Comparison of ENCODE assay signal across 20 cellular contexts in genomic region chr2:168184896-168185513, GRCh38.
A peak's percentile ranks its signal among the peaks of the same experiment; 100 is the strongest.
DNase-seq lines count a peak whose midpoint lies in the region; ATAC-seq and TF ChIP-seq lines count a peak whose summit lies in the region.
"Had no signal": no experiment of that assay in that cellular context is flagged by ENCODE, and none has a peak within 500 bp of the region (broad histone marks: within the 10 kb centered on the region; RNA-seq: fewer than 3 reads in every experiment).

No MANE protein-coding gene starts in this region.

- POLR2A ChIA-PET in PC-9 (lab: Charles Lee; ENCODE audit: unreplicated experiment) = no interaction called here

- no peak for ATAC-seq in GM18907 (IDR thresholded peaks at IDR 0.05; ENCODE audit: unreplicated experiment)
- ATAC-seq: effector memory CD8-positive, alpha-beta T cell; left lobe of liver had no signal

- H3F3A ChIP-seq in PC-9 (ENCODE audit: insufficient read depth, low read depth) = peaks cover 43% of the 10 kb centered on the region

- H4K20me1 ChIP-seq in PC-9 (ENCODE audit: insufficient read depth) = no peaks in the 10 kb centered on the region

- no peaks in the 10 kb centered on the region for H3K27me3 ChIP-seq in PC-9 (ENCODE audit: insufficient read depth, low read depth)
- H3K27me3 ChIP-seq: Peyer's patch, sigmoid colon had no signal

- H3K79me2 ChIP-seq in PC-9 (ENCODE audit: low read depth) = peaks cover 91% of the 10 kb centered on the region

- H3K27me3 Mint-ChIP-seq in immature natural killer cell (ENCODE audit: low read depth in 3 of 3) = peaks cover 0 to 2% (median 0%) of the 10 kb centered on the region in 3 donors
- H3K27me3 Mint-ChIP-seq: activated CD4-positive, alpha-beta T cell treated with anti-CD3 and anti-CD28 coated beads, Interleukin-2, amount 10 ng/mL, durations not matched to agents 24 days and 14 days; effector memory CD8-positive, alpha-beta T cell had no signal

- peak overlapping the region; percentile 39; the same call in 1 of the 2 replicates for H3K4me2 ChIP-seq in PC-9
- H3K4me2 ChIP-seq: KMS-11 had no signal

- H3K36me3 Mint-ChIP-seq in immature natural killer cell = peaks cover 0 to 8% (median 0%) of the 10 kb centered on the region in 3 donors

- peak overlapping the region in 1 of 5 donors; percentile 19 for H3K4me3 Mint-ChIP-seq in immature natural killer cell
- H3K4me3 Mint-ChIP-seq: activated CD4-positive, alpha-beta T cell treated with anti-CD3 and anti-CD28 coated beads, Interleukin-2, amount 10 ng/mL, durations not matched to agents 24 days and 14 days; effector memory CD8-positive, alpha-beta T cell had no signal

- H3K9me3 ChIP-seq in PC-9 (ENCODE audit: insufficient read depth, low read depth) = no peaks in the 10 kb centered on the region
- H3K9me3 ChIP-seq: Peyer's patch, sigmoid colon had no signal

- no peak for TF ChIP-seq CTCF in PC-9 (conservative IDR thresholded peaks at IDR 0.05)

- no peak overlapping the region for H3K4me3 ChIP-seq in PC-9
- H3K4me3 ChIP-seq: Peyer's patch, sigmoid colon had no signal

- H3K27ac Mint-ChIP-seq in immature natural killer cell = peak overlapping the region; percentile 8 to 60 (median 42)
- H3K27ac Mint-ChIP-seq: activated CD4-positive, alpha-beta T cell treated with anti-CD3 and anti-CD28 coated beads, Interleukin-2, amount 10 ng/mL, durations not matched to agents 24 days and 14 days had no signal

- CTCF ChIA-PET in PC-9 (lab: Charles Lee) = no interaction called here

- no TSS peak for BruUV-seq in PC-9 (replicated peaks; lab: Mats Ljungman, UMichigan)

- DNase-seq in A172 (ENCODE audit: low spot score) = peak; percentile 30
- DNase-seq in GM03348 (ENCODE audit: low spot score) = peak; percentile 21
- DNase-seq in PC-9 = peak in 1 of 2 experiments; percentile 63
- no peak for DNase-seq in immature natural killer cell
- DNase-seq in cerebellar cortex (ENCODE audit: low spot score) = no peak
- DNase-seq in NCI-H146 treated with DMSO at 0.1 percent for 48 hours (lab: John Stamatoyannopoulos, UW; ENCODE audit: unreplicated experiment) = no peak
- DNase-seq in activated CD4-positive, alpha-beta T cell treated with anti-CD3 and anti-CD28 coated beads, Interleukin-2, amount 50 U/mL, for 48 hours = no peak
- DNase-seq: activated CD4-positive, alpha-beta T cell treated with anti-CD3 and anti-CD28 coated beads, Interleukin-2, amount 10 ng/mL, durations not matched to agents 24 days and 14 days; activated CD8-positive, alpha-beta memory T cell treated with anti-CD3 and anti-CD28 coated beads, Interleukin-2, amount 50 U/mL, for 4 hours; activated effector memory CD4-positive, alpha-beta T cell treated with Interleukin-2 at 50 U/mL for 16 hours; caudate nucleus; effector memory CD8-positive, alpha-beta T cell; H7; NCI-H2171 treated with DMSO at 0.1 percent for 48 hours; Peyer's patch; sigmoid colon; stimulated activated CD4-positive, alpha-beta T cell treated with anti-CD3 and anti-CD28 coated beads, Interleukin-2, amount 100 ng/mL, for 24 hours had no signal

- peaks cover 82 to 98% of the 10 kb centered on the region in 2 donors for H3K4me1 Mint-ChIP-seq in immature natural killer cell

- H3K36me3 ChIP-seq in PC-9 (ENCODE audit: low read depth) = 0 out of 2 replicates have a peak, but pooled peaks cover 4% of the 10 kb centered on the region
- H3K36me3 ChIP-seq: Peyer's patch, sigmoid colon had no signal

- intact Hi-C loops in PC-9 (cut with micrococcal nuclease; ENCODE audit: unreplicated experiment) = no loop called here

- no peaks in the 10 kb centered on the region for H3K9me2 ChIP-seq in PC-9 (ENCODE audit: insufficient read depth)

- H3K27ac ChIP-seq in PC-9 = peak overlapping the region; percentile 95
- H3K27ac ChIP-seq: KMS-11, sigmoid colon had no signal

- H2AFZ ChIP-seq in PC-9 = no peak overlapping the region

- H3K4me1 ChIP-seq in PC-9 (replicated peaks; ENCODE audit: insufficient read depth) = peaks cover 77% of the 10 kb centered on the region

- H3K9me3 Mint-ChIP-seq in immature natural killer cell = no peaks in the 10 kb centered on the region
- H3K9me3 Mint-ChIP-seq: activated CD4-positive, alpha-beta T cell treated with anti-CD3 and anti-CD28 coated beads, Interleukin-2, amount 10 ng/mL, durations not matched to agents 24 days and 14 days; effector memory CD8-positive, alpha-beta T cell had no signal

Comparison
In these comparisons a context has a peak if more than half of its experiments do, and no peak if none do; other contexts are left out.
1. DNase-seq: peak in A172 (single experiment) and GM03348 (single experiment); none in immature natural killer cell (0 of 3), cerebellar cortex (single experiment), NCI-H146 treated with DMSO at 0.1 percent for 48 hours (single experiment) and activated CD4-positive, alpha-beta T cell treated with anti-CD3 and anti-CD28 coated beads, Interleukin-2, amount 50 U/mL, for 48 hours (0 of 2).